ENCODE assay signal across 1 cellular context in genomic region chr5:42995152-42995751, GRCh38.
TF ChIP-seq lines count a peak whose summit lies in the region.

No MANE protein-coding gene starts in this region.

TF ChIP-seq in K562, 482 proteins besides CTCF, POLR2A, EP300 and RAD21:
- TF ChIP-seq ZBTB40 (IDR thresholded peaks at IDR 0.05) (0 out of 2 replicates have a peak, but pooled peaks have one; percentile 38), ZBTB40 (CRISPR knock-in tag; IDR thresholded peaks at IDR 0.05) (no peak), NCOR1 (IDR thresholded peaks at IDR 0.05) (0 out of 2 replicates have a peak, but pooled peaks have one; percentile 2), CTBP1 (IDR thresholded peaks at IDR 0.05; ENCODE audit: borderline replicate concordance) (no peak; the same call in 1 of the 2 replicates), NFRKB (IDR thresholded peaks at IDR 0.05; ENCODE audit: low read depth) (0 out of 2 replicates have a peak, but pooled peaks have one; percentile 27), RBM34 (IDR thresholded peaks at IDR 0.05; ENCODE audit: borderline replicate concordance, insufficient read depth, low read length) (no peak), GATAD2B (IDR thresholded peaks at IDR 0.05; ENCODE audit: borderline replicate concordance) (no peak), NFE2 (IDR thresholded peaks at IDR 0.05; ENCODE audit: low read depth) (no peak), JUN (IDR thresholded peaks at IDR 0.05; ENCODE audit: borderline replicate concordance, low read depth, low read length) (0 out of 2 replicates have a peak, but pooled peaks have one; percentile 0), JUN (CRISPR knock-in tag; IDR thresholded peaks at IDR 0.05; ENCODE audit: borderline replicate concordance) (no peak), ZBTB33 (CRISPR knock-in tag; IDR thresholded peaks at IDR 0.05) (peak; percentile 1; the same call in 1 of the 2 replicates), NBN (IDR thresholded peaks at IDR 0.05; ENCODE audit: low read depth) (0 out of 2 replicates have a peak, but pooled peaks have one; percentile 1), LCOR (CRISPR knock-in tag; IDR thresholded peaks at IDR 0.05) (peak; percentile 15; the same call in 1 of the 2 replicates), ARNT (IDR thresholded peaks at IDR 0.05) (peak; percentile 5 to 51; a peak in 1 of 4 replicates), BCLAF1 (IDR thresholded peaks at IDR 0.05; ENCODE audit: borderline replicate concordance in 1 of 2, control insufficient read depth in 1 of 2, low read depth in 2 of 2, low read length in 1 of 2) (0 out of 4 replicates have a peak, but pooled peaks of 1 of the 2 experiments have one; percentile 17), SMARCA4 (IDR thresholded peaks at IDR 0.05) (peak; percentile 10; the same call in 1 of the 2 replicates), ZFX (CRISPR knock-in tag; IDR thresholded peaks at IDR 0.05) (peak; percentile 4; the same call in 1 of the 2 replicates), SMARCE1 (IDR thresholded peaks at IDR 0.05) (0 out of 2 replicates have a peak, but pooled peaks have one; percentile 15), SMAD3 (CRISPR knock-in tag; conservative IDR thresholded peaks at IDR 0.05) (no peak), KAT7 (CRISPR knock-in tag; IDR thresholded peaks at IDR 0.05; ENCODE audit: borderline replicate concordance) (0 out of 2 replicates have a peak, but pooled peaks have one; percentile 19), NRF1 (conservative IDR thresholded peaks at IDR 0.05 in 1 of 2, IDR thresholded peaks at IDR 0.05 in 1 of 2) (peak in 1 of 2 experiments; percentile 3; a peak in 1 of 4 replicates), ZNF311 (CRISPR knock-in tag; IDR thresholded peaks at IDR 0.05) (0 out of 2 replicates have a peak, but pooled peaks have one; percentile 1), FOSL1 (tag; conservative IDR thresholded peaks at IDR 0.05) (0 out of 2 replicates have a peak, but pooled peaks have one; percentile 23)
